In the genomic region with DNA sequence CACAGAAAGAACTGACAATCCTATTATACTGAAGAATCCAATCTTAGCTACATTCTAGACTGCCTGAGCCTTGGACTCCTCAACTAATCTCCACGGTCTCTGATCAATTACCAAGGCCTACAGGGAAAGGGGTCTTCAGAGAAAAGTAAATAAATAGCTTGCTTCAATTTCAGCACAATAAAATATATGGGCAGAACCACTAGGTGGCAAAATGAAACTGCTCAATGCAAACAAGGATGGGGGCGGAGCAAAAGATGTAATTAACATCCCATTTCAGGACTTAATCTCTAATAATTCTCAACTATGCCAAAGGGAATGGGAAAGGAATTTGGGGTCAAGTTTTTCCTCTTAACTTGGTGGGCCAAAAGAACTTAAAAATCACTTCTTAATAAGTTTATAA, we compare ENCODE assay signal across 8 cellular contexts.
DNase-seq lines count a peak whose midpoint lies in the region; ATAC-seq and TF ChIP-seq lines count a peak whose summit lies in the region.

No MANE protein-coding gene starts in this region.

- H3K36me3 Mint-ChIP-seq in memory B cell: peaks cover 16% of the 10 kb centered on the region

- no peaks in the 10 kb centered on the region for H3K9me3 Mint-ChIP-seq in memory B cell

- ATAC-seq in memory B cell (ENCODE audit: low read depth) (peak; percentile 44), HG03139 (IDR thresholded peaks at IDR 0.05; ENCODE audit: unreplicated experiment) (no peak)

- H3K4me1 Mint-ChIP-seq in memory B cell: peaks cover 3% of the 10 kb centered on the region

- peak overlapping the region; percentile 63 for H3K27ac Mint-ChIP-seq in memory B cell

- peak; percentile 38 for TF ChIP-seq CTCF in AG09319 (IDR thresholded peaks at IDR 0.05; ENCODE audit: low read depth, low read length)

- no peaks in the 10 kb centered on the region for H3K27me3 Mint-ChIP-seq in memory B cell

- no peak overlapping the region for H3K4me3 Mint-ChIP-seq in memory B cell

- DNase-seq in AG09319 (ENCODE audit: extremely low read depth, low read depth) (peak; percentile 14), GM03348 (ENCODE audit: low spot score) (peak; percentile 14), NCI-H69 (lab: John Stamatoyannopoulos, UW) (peak; percentile 6), memory B cell (ENCODE audit: low spot score in 2 of 2) (peak in 1 of 2 donors; percentile 19), UCSD-AML1 (lab: John Stamatoyannopoulos, UW; ENCODE audit: unreplicated experiment) (no peak)
- peak; percentile 28 for DNase-seq in central memory CD4-positive, alpha-beta T cell
- DNase-seq in activated effector memory CD4-positive, alpha-beta T cell treated with anti-CD3 and anti-CD28 coated beads, Interleukin-2, amount 50 U/mL, for 16 hours: no peak

Comparison
In these comparisons a context has a peak if more than half of its experiments do, and no peak if none do; other contexts are left out.
1. DNase-seq: peak in AG09319 (single experiment), GM03348 (single experiment), NCI-H69 (single experiment) and central memory CD4-positive, alpha-beta T cell (single experiment); none in UCSD-AML1 (single experiment) and activated effector memory CD4-positive, alpha-beta T cell treated with anti-CD3 and anti-CD28 coated beads, Interleukin-2, amount 50 U/mL, for 16 hours (single experiment).